10 cellular contexts compared by ENCODE assay signal in genomic region chr5:757931-758697, GRCh38. TPM values are rescaled to one million over a fixed set of nuclear protein-coding genes. Genes with fewer than 3 reads are reported as not detected.
DNase-seq lines count a peak whose midpoint lies in the region; ATAC-seq and TF ChIP-seq lines count a peak whose summit lies in the region.
"Had no signal": no experiment of that assay in that cellular context is flagged by ENCODE, and none has a peak within 500 bp of the region (broad histone marks: within the 10 kb centered on the region; RNA-seq: fewer than 3 reads in every experiment).

No MANE protein-coding gene starts in this region.

- H3K27me3 ChIP-seq in liver (ENCODE audit: control insufficient read depth in 4 of 4, insufficient read depth in 4 of 4, low read length in 3 of 4) (no peaks in the 10 kb centered on the region), suprapubic skin (no peaks in the 10 kb centered on the region)

- WGBS in liver: 71% methylated on average over 21 of the region's 21 CpGs
- 53% methylated on average over 20 of the region's 21 CpGs for WGBS in suprapubic skin

- H3K27me3 Mint-ChIP-seq in activated naive CD4-positive, alpha-beta T cell treated with anti-CD3 and anti-CD28 coated beads, Interleukin-2, amount 10 ng/mL, durations not matched to agents 7 days and 5 days: peaks cover 5% of the 10 kb centered on the region
- H3K27me3 Mint-ChIP-seq in activated naive CD8-positive, alpha-beta T cell treated with anti-CD3 and anti-CD28 coated beads for 36 hours: no peaks in the 10 kb centered on the region
- H3K27me3 Mint-ChIP-seq in chondrocyte (ENCODE audit: low read depth): peaks cover 19% of the 10 kb centered on the region

- no peaks in the 10 kb centered on the region for H3K9me3 Mint-ChIP-seq in activated naive CD4-positive, alpha-beta T cell treated with anti-CD3 and anti-CD28 coated beads, Interleukin-2, amount 10 ng/mL, durations not matched to agents 7 days and 5 days
- no peaks in the 10 kb centered on the region for H3K9me3 Mint-ChIP-seq in activated naive CD8-positive, alpha-beta T cell treated with anti-CD3 and anti-CD28 coated beads for 36 hours
- no peaks in the 10 kb centered on the region for H3K9me3 Mint-ChIP-seq in chondrocyte (ENCODE audit: low read depth)

- TF ChIP-seq EP300 in suprapubic skin (IDR thresholded peaks at IDR 0.05): no peak

- no peak overlapping the region for H3K4me3 ChIP-seq in liver (ENCODE audit: low read depth in 1 of 3, low read length in 3 of 3)
- H3K4me3 ChIP-seq in suprapubic skin: no peak overlapping the region

- no peak overlapping the region for H3K4me3 Mint-ChIP-seq in activated naive CD4-positive, alpha-beta T cell treated with anti-CD3 and anti-CD28 coated beads, Interleukin-2, amount 10 ng/mL, durations not matched to agents 7 days and 5 days
- H3K4me3 Mint-ChIP-seq in activated naive CD8-positive, alpha-beta T cell treated with anti-CD3 and anti-CD28 coated beads for 36 hours: no peak overlapping the region
- H3K4me3 Mint-ChIP-seq in chondrocyte (ENCODE audit: unreplicated experiment): no peak overlapping the region

- peak in 1 of 2 donors; percentile 17 for TF ChIP-seq RAD21 in liver (IDR thresholded peaks at IDR 0.05)

- TF ChIP-seq POLR2A in suprapubic skin (IDR thresholded peaks at IDR 0.05): no peak

- no peaks in the 10 kb centered on the region for H3K36me3 ChIP-seq in liver (ENCODE audit: control insufficient read depth in 4 of 4, insufficient read depth in 3 of 4, low read depth in 1 of 4, low read length in 3 of 4)
- H3K36me3 ChIP-seq in suprapubic skin: no peaks in the 10 kb centered on the region

- DNase-seq in activated naive CD4-positive, alpha-beta T cell treated with Interleukin-2 at 50 U/mL for 16 hours: peak; percentile 45
- no peak for DNase-seq in activated naive CD4-positive, alpha-beta T cell treated with anti-CD3 and anti-CD28 coated beads, Interleukin-2, amount 10 ng/mL, durations not matched to agents 7 days and 5 days
- DNase-seq in activated naive CD8-positive, alpha-beta T cell treated with anti-CD3 and anti-CD28 coated beads for 36 hours: peak; percentile 18
- DNase-seq in suprapubic skin (ENCODE audit: low spot score in 2 of 2) (peak; percentile 86 to 87), chondrocyte (ENCODE audit: low spot score) (no peak), NCI-H446 (lab: John Stamatoyannopoulos, UW) (no peak)

- H3K36me3 Mint-ChIP-seq in activated naive CD4-positive, alpha-beta T cell treated with anti-CD3 and anti-CD28 coated beads, Interleukin-2, amount 10 ng/mL, durations not matched to agents 7 days and 5 days: no peaks in the 10 kb centered on the region
- H3K36me3 Mint-ChIP-seq in activated naive CD8-positive, alpha-beta T cell treated with anti-CD3 and anti-CD28 coated beads for 36 hours: no peaks in the 10 kb centered on the region
- H3K36me3 Mint-ChIP-seq in chondrocyte (ENCODE audit: low read depth): no peaks in the 10 kb centered on the region

- H3K4me1 ChIP-seq in liver (ENCODE audit: control insufficient read depth in 4 of 4, insufficient read depth in 4 of 4, low read length in 3 of 4) (peaks cover 2 to 30% (median 15%) of the 10 kb centered on the region in 4 donors), suprapubic skin (peaks cover 36% of the 10 kb centered on the region)

- peak overlapping the region in 1 of 2 donors; percentile 17 for H3K9ac ChIP-seq in liver (ENCODE audit: low read depth in 1 of 2, low read length in 2 of 2)

- peaks cover 3% of the 10 kb centered on the region for H3K4me1 Mint-ChIP-seq in activated naive CD4-positive, alpha-beta T cell treated with anti-CD3 and anti-CD28 coated beads, Interleukin-2, amount 10 ng/mL, durations not matched to agents 7 days and 5 days
- peaks cover 7% of the 10 kb centered on the region for H3K4me1 Mint-ChIP-seq in activated naive CD8-positive, alpha-beta T cell treated with anti-CD3 and anti-CD28 coated beads for 36 hours
- H3K4me1 Mint-ChIP-seq in chondrocyte (ENCODE audit: low read depth): no peaks in the 10 kb centered on the region

- H3K9me3 ChIP-seq in liver (ENCODE audit: control insufficient read depth in 4 of 4, low read length in 3 of 4) (no peaks in the 10 kb centered on the region), suprapubic skin (no peaks in the 10 kb centered on the region)

- TF ChIP-seq CTCF in liver (IDR thresholded peaks at IDR 0.05; ENCODE audit: low read depth, low read length, missing input control): no peak
- TF ChIP-seq CTCF in suprapubic skin (IDR thresholded peaks at IDR 0.05): no peak
- TF ChIP-seq CTCF in chondrocyte (IDR thresholded peaks at IDR 0.05): no peak

- no peak for ATAC-seq in HG03135 (IDR thresholded peaks at IDR 0.05; ENCODE audit: unreplicated experiment)

- CTCF ChIA-PET in activated naive CD4-positive, alpha-beta T cell treated with anti-CD3 and anti-CD28 coated beads, Interleukin-2, amount 10 ng/mL, durations not matched to agents 7 days and 5 days (lab: Charles Lee): no interaction called here

- no peak overlapping the region for H3K27ac Mint-ChIP-seq in activated naive CD4-positive, alpha-beta T cell treated with anti-CD3 and anti-CD28 coated beads, Interleukin-2, amount 10 ng/mL, durations not matched to agents 7 days and 5 days
- H3K27ac Mint-ChIP-seq in activated naive CD8-positive, alpha-beta T cell treated with anti-CD3 and anti-CD28 coated beads for 36 hours: no peak overlapping the region
- no peak overlapping the region for H3K27ac Mint-ChIP-seq in chondrocyte (ENCODE audit: unreplicated experiment)

- H3K27ac ChIP-seq in liver (ENCODE audit: low read depth in 1 of 2, low read length in 2 of 2) (peak overlapping the region in 1 of 2 donors; percentile 68), suprapubic skin (peak overlapping the region; percentile 40)
- H3K27ac ChIP-seq: epithelial cell of prostate had no signal

TF ChIP-seq in liver, 16 proteins besides CTCF, POLR2A, EP300 and RAD21:
- TF ChIP-seq, protein P1, sequence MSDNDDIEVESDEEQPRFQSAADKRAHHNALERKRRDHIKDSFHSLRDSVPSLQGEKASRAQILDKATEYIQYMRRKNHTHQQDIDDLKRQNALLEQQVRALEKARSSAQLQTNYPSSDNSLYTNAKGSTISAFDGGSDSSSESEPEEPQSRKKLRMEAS (IDR thresholded peaks at IDR 0.05): no peak
- no peak for TF ChIP-seq HNF4G (IDR thresholded peaks at IDR 0.05)
- TF ChIP-seq HNF4A (conservative IDR thresholded peaks at IDR 0.05): no peak
- TF ChIP-seq SP1 (IDR thresholded peaks at IDR 0.05): peak; percentile 47
- peak; percentile 51 for TF ChIP-seq NR2F2 (IDR thresholded peaks at IDR 0.05)
- no peak for TF ChIP-seq FOXA1 (IDR thresholded peaks at IDR 0.05)
- TF ChIP-seq RXRA (IDR thresholded peaks at IDR 0.05): peak; percentile 52 to 66
- no peak for TF ChIP-seq EGR1 (IDR thresholded peaks at IDR 0.05; ENCODE audit: low read depth in 2 of 2)
- no peak for TF ChIP-seq ZBTB33 (IDR thresholded peaks at IDR 0.05)
- no peak for TF ChIP-seq JUND (IDR thresholded peaks at IDR 0.05)
- TF ChIP-seq ATF3 (IDR thresholded peaks at IDR 0.05): no peak
- no peak for TF ChIP-seq REST (IDR thresholded peaks at IDR 0.05)
TF ChIP-seq in liver: peak in this region for 3.

RNA-seq across cellular contexts. Expression of gene ZDHHC11B, which starts 26.4 kb away (rescaled TPM):
- total RNA-seq in activated naive CD8-positive, alpha-beta T cell treated with anti-CD3 and anti-CD28 coated beads for 36 hours: not detected
- 1 to 10 TPM in 1 of 2 donors, under 1 TPM in 1; 0.37 to 2.1 TPM for total RNA-seq in liver
- polyA plus RNA-seq in liver: under 1 TPM; 0.38 to 0.86 TPM
- total RNA-seq in suprapubic skin: 10 to 100 TPM in 3 of 4 donors, 1 to 10 TPM in 1; 9.3 to 35.2 (median 19.4) TPM
- 0.17 TPM in 1 of 3 replicates, not detected in the others for total RNA-seq in chondrocyte
- total RNA-seq: LHCN-M2 had no signal

Comparison
In these comparisons a context has a peak if more than half of its experiments do, and no peak if none do; other contexts are left out.
1. DNase-seq: peak in activated naive CD4-positive, alpha-beta T cell treated with Interleukin-2 at 50 U/mL for 16 hours (single experiment), activated naive CD8-positive, alpha-beta T cell treated with anti-CD3 and anti-CD28 coated beads for 36 hours (single experiment) and suprapubic skin (2 of 2); none in activated naive CD4-positive, alpha-beta T cell treated with anti-CD3 and anti-CD28 coated beads, Interleukin-2, amount 10 ng/mL, durations not matched to agents 7 days and 5 days (single experiment), chondrocyte (single experiment) and NCI-H446 (0 of 2).